12 cellular contexts compared by ENCODE assay signal in genomic region chr7:66335318-66335717, GRCh38.
DNase-seq lines count a peak whose midpoint lies in the region; ATAC-seq lines count a peak whose summit lies in the region.
"Had no signal": no experiment of that assay in that cellular context is flagged by ENCODE, and none has a peak within 500 bp of the region (broad histone marks: within the 10 kb centered on the region; RNA-seq: fewer than 3 reads in every experiment).

No MANE protein-coding gene starts in this region.

- DNase-seq in amniotic epithelial cell (ENCODE audit: low read depth): peak; percentile 73
- DNase-seq in iris pigment epithelial cell (ENCODE audit: low read depth): peak; percentile 47
- no peak for DNase-seq in head of caudate nucleus
- DNase-seq: Calu3; CD8-positive, alpha-beta T cell; DMS79 treated with DMSO at 0.1 percent for 48 hours; GF-D8; GM23248 had no signal

- intact Hi-C loops in head of caudate nucleus (cut with DNase I): loop anchor here (10.0 kb wide), 1 partner anchor 1031 kb away; no protein-coding TSS in a partner anchor

- ATAC-seq in esophagus mucosa (peak; percentile 90), GM21717 (IDR thresholded peaks at IDR 0.05; ENCODE audit: unreplicated experiment) (no peak), GM21360 (IDR thresholded peaks at IDR 0.05; ENCODE audit: unreplicated experiment) (no peak)
- ATAC-seq: CD8-positive, alpha-beta T cell; HepG2 had no signal

Comparison
In these comparisons a context has a peak if more than half of its experiments do, and no peak if none do; other contexts are left out.
1. DNase-seq: peak in amniotic epithelial cell (single experiment) and iris pigment epithelial cell (single experiment); none in head of caudate nucleus (0 of 42).